16 cellular contexts compared by ENCODE assay signal in the genomic region with DNA sequence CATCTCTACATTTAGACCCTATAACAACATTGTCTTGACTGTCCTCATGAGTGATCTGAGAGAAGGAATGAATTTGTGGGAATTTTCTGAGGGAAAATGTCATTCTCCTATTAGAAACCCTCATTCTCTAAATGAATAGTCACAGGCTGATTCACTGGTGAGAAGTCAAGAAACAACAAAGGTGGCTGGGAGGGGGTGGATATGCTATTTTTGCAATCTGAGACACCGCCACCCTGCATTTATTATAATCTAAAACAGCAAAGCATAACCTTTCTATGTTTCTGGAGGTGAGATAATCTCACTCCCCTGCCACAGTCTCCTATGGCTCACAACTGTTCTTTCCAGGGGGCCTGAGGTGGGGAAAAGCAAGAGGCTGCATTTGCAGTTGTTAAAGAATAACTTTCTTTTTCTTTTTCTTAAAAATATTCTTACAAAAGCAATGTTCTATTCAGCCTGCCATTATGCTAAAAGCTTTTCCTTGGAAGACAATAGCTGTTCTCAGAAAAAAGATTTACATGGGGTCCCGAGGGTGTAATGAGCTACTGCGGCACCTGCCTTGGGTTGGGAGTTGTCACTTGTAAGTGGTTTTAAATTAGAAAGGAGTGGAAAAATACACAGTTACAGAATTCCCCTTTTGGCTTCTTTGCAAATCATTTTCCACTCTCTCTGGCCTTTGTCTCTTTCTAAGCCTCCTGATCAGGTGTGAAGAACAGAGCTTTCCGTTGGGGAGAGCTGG.
"Had no signal": no experiment of that assay in that cellular context is flagged by ENCODE, and none has a peak within 500 bp of the region (broad histone marks: within the 10 kb centered on the region; RNA-seq: fewer than 3 reads in every experiment).

No MANE protein-coding gene starts in this region.

- H3K4me3 ChIP-seq: coronary artery, lower lobe of right lung, transverse colon had no signal

- H3K36me3 Mint-ChIP-seq: activated naive CD8-positive, alpha-beta T cell treated with anti-CD3 and anti-CD28 coated beads, Interleukin-2, amount 10 ng/mL, durations not matched to agents 7 days and 5 days; immature natural killer cell; naive thymus-derived CD4-positive, alpha-beta T cell; stimulated activated memory B cell treated with anti-CD40 and anti-IgM and Interleukin-4, amounts not matched to agents 10 μg/mL and 1 μg/mL and 100 μg/mL, for 72 hours had no signal

- H3K9me3 Mint-ChIP-seq: activated naive CD8-positive, alpha-beta T cell treated with anti-CD3 and anti-CD28 coated beads, Interleukin-2, amount 10 ng/mL, durations not matched to agents 7 days and 5 days had no signal

- H3K27ac Mint-ChIP-seq: activated CD4-positive, alpha-beta T cell treated with anti-CD3 and anti-CD28 coated beads for 36 hours; activated CD8-positive, alpha-beta T cell treated with anti-CD3 and anti-CD28 coated beads, Interleukin-2, amount 10 ng/mL, durations not matched to agents 7 days and 5 days; activated naive CD8-positive, alpha-beta T cell treated with anti-CD3 and anti-CD28 coated beads, Interleukin-2, amount 10 ng/mL, durations not matched to agents 7 days and 5 days; immature natural killer cell; naive thymus-derived CD4-positive, alpha-beta T cell; stimulated activated memory B cell treated with anti-CD40 and anti-IgM and Interleukin-4, amounts not matched to agents 10 μg/mL and 1 μg/mL and 100 μg/mL, for 72 hours had no signal

- ATAC-seq: activated CD4-positive, alpha-beta T cell treated with anti-CD3 and anti-CD28 coated beads for 36 hours; activated CD8-positive, alpha-beta T cell treated with anti-CD3 and anti-CD28 coated beads, Interleukin-2, amount 10 ng/mL, durations not matched to agents 7 days and 5 days; lower lobe of right lung; naive thymus-derived CD4-positive, alpha-beta T cell; right cardiac atrium; stimulated activated memory B cell treated with anti-CD40 and anti-IgM and Interleukin-4, amounts not matched to agents 10 μg/mL and 1 μg/mL and 100 μg/mL, for 72 hours had no signal

- H3K9me3 ChIP-seq: lower lobe of right lung, neutrophil, transverse colon had no signal

- DNase-seq: activated CD4-positive, alpha-beta T cell treated with anti-CD3 and anti-CD28 coated beads for 36 hours; activated CD8-positive, alpha-beta memory T cell treated with anti-CD3 and anti-CD28 coated beads, Interleukin-2, amount 50 U/mL, for 48 hours; activated CD8-positive, alpha-beta T cell treated with anti-CD3 and anti-CD28 coated beads, Interleukin-2, amount 10 ng/mL, durations not matched to agents 7 days and 5 days; activated naive CD8-positive, alpha-beta T cell treated with anti-CD3 and anti-CD28 coated beads, Interleukin-2, amount 10 ng/mL, durations not matched to agents 7 days and 5 days; effector CD4-positive, alpha-beta T cell; immature natural killer cell; lower lobe of right lung; naive thymus-derived CD4-positive, alpha-beta T cell; posterior cingulate gyrus; right cardiac atrium; T1000; transverse colon had no signal

- H3K4me1 ChIP-seq: lower lobe of right lung, transverse colon had no signal

- H3K27me3 Mint-ChIP-seq: activated naive CD8-positive, alpha-beta T cell treated with anti-CD3 and anti-CD28 coated beads, Interleukin-2, amount 10 ng/mL, durations not matched to agents 7 days and 5 days; stimulated activated memory B cell treated with anti-CD40 and anti-IgM and Interleukin-4, amounts not matched to agents 10 μg/mL and 1 μg/mL and 100 μg/mL, for 72 hours had no signal

- H3K27me3 ChIP-seq: neutrophil, transverse colon had no signal

- H3K4me1 Mint-ChIP-seq: activated CD4-positive, alpha-beta T cell treated with anti-CD3 and anti-CD28 coated beads for 36 hours; activated naive CD8-positive, alpha-beta T cell treated with anti-CD3 and anti-CD28 coated beads, Interleukin-2, amount 10 ng/mL, durations not matched to agents 7 days and 5 days; immature natural killer cell; naive thymus-derived CD4-positive, alpha-beta T cell; stimulated activated memory B cell treated with anti-CD40 and anti-IgM and Interleukin-4, amounts not matched to agents 10 μg/mL and 1 μg/mL and 100 μg/mL, for 72 hours had no signal

- H3K36me3 ChIP-seq: lower lobe of right lung, neutrophil, transverse colon had no signal

- H3K27ac ChIP-seq: coronary artery, lower lobe of right lung, neutrophil, transverse colon, VCaP had no signal

- H3K4me3 Mint-ChIP-seq: activated CD4-positive, alpha-beta T cell treated with anti-CD3 and anti-CD28 coated beads for 36 hours; activated CD8-positive, alpha-beta T cell treated with anti-CD3 and anti-CD28 coated beads, Interleukin-2, amount 10 ng/mL, durations not matched to agents 7 days and 5 days; activated naive CD8-positive, alpha-beta T cell treated with anti-CD3 and anti-CD28 coated beads, Interleukin-2, amount 10 ng/mL, durations not matched to agents 7 days and 5 days; immature natural killer cell; naive thymus-derived CD4-positive, alpha-beta T cell; stimulated activated memory B cell treated with anti-CD40 and anti-IgM and Interleukin-4, amounts not matched to agents 10 μg/mL and 1 μg/mL and 100 μg/mL, for 72 hours had no signal
